In the genomic region with DNA sequence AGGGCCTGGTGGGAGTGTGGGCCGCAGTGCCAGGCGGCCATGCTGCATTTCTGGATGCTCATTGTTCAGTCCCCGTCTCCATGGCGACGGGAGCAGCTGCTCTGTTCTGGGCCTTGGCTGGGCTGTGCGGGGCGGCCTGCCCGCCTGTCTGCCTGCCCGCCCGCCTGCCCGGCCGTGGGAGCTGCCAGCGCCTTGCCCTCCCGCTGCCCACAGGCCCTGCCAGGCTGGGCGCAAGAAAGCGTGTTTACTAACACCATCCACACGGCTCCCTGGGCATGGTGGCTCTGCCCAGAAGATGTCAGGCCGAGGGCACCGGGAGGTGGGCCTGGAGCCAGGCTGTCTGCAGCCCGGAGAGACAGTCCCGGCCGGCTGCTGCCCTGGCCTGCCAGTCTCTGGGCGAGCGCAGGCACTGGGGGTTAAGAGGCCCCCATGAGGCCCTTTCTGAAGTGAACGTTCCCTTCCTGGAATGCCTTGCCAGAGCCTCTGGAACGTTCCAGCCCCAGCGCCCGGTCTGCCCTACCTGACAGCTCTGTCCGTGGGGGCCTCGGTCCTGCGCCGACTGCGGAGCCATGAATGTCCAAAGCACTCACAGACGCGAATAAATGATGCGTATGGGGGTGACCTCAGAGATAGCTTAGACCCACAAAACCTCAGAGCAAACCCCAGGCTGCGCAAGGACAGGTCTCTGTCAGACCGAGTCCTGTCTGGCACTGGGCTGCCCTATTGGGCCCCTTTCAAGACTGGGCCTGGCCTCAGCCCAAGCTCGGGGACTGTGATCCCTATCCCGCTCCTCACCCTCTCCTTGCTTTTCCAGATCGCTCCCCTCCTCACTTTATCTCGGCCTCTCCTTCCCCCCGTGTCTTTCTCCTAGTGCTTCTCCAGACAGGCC, we compare ENCODE assay signal across 10 cellular contexts. TPM values are rescaled to one million over a fixed set of nuclear protein-coding genes. Genes with fewer than 3 reads are reported as not detected.
A peak's percentile ranks its signal among the peaks of the same experiment; 100 is the strongest.
DNase-seq lines count a peak whose midpoint lies in the region; ATAC-seq and TF ChIP-seq lines count a peak whose summit lies in the region.
"Had no signal": no experiment of that assay in that cellular context is flagged by ENCODE, and none has a peak within 500 bp of the region (broad histone marks: within the 10 kb centered on the region; RNA-seq: fewer than 3 reads in every experiment).

No MANE protein-coding gene starts in this region.

- no peaks in the 10 kb centered on the region for H3K36me3 ChIP-seq in Caco-2 (ENCODE audit: control insufficient read depth, insufficient read depth, low read length)

- no peaks in the 10 kb centered on the region for H3K9me3 Mint-ChIP-seq in stimulated activated memory B cell treated with anti-CD40 and anti-IgM and Interleukin-4, amounts not matched to agents 10 μg/mL and 1 μg/mL and 100 μg/mL, for 72 hours
- H3K9me3 Mint-ChIP-seq in Caco-2 (ENCODE audit: unreplicated experiment) = no peaks in the 10 kb centered on the region

- H3K27me3 ChIP-seq in Caco-2 (replicated peaks; ENCODE audit: control insufficient read depth, insufficient read depth, low read length) = no peaks in the 10 kb centered on the region

- POLR2A ChIA-PET in Caco-2 (lab: Charles Lee) = interaction anchor here (0.6 kb wide), 1 partner anchor 334 kb away, joined by 8 read pairs; no protein-coding TSS in a partner anchor

- H3K4me3 Mint-ChIP-seq in stimulated activated memory B cell treated with anti-CD40 and anti-IgM and Interleukin-4, amounts not matched to agents 10 μg/mL and 1 μg/mL and 100 μg/mL, for 72 hours = no peak overlapping the region
- no peak overlapping the region for H3K4me3 Mint-ChIP-seq in Caco-2 (ENCODE audit: unreplicated experiment)

- peak; percentile 48 for DNase-seq in NCI-H146 (lab: John Stamatoyannopoulos, UW)
- no peak for DNase-seq in NCI-H146 treated with DMSO at 0.1 percent for 48 hours (lab: John Stamatoyannopoulos, UW; ENCODE audit: unreplicated experiment)
- peak; percentile 70 to 82 for DNase-seq in cerebellar nuclear complex (lab: John Stamatoyannopoulos, UW)
- DNase-seq in medulla oblongata (ENCODE audit: extremely low spot score) = peak; percentile 95
- no peak for DNase-seq in MV-4-11 (lab: John Stamatoyannopoulos, UW)
- no peak for DNase-seq in Caco-2
- DNase-seq: amniotic stem cell had no signal

- H3K36me3 Mint-ChIP-seq in stimulated activated memory B cell treated with anti-CD40 and anti-IgM and Interleukin-4, amounts not matched to agents 10 μg/mL and 1 μg/mL and 100 μg/mL, for 72 hours = no peaks in the 10 kb centered on the region
- peaks cover 7% of the 10 kb centered on the region for H3K36me3 Mint-ChIP-seq in Caco-2 (ENCODE audit: insufficient read depth, unreplicated experiment)

- CTCF ChIA-PET in Caco-2 (lab: Charles Lee) = no interaction called here

- H3K27ac Mint-ChIP-seq in stimulated activated memory B cell treated with anti-CD40 and anti-IgM and Interleukin-4, amounts not matched to agents 10 μg/mL and 1 μg/mL and 100 μg/mL, for 72 hours = no peak overlapping the region
- H3K27ac Mint-ChIP-seq in Caco-2 (ENCODE audit: unreplicated experiment) = no peak overlapping the region

- peak; percentile 40 for ATAC-seq in stimulated activated memory B cell treated with anti-CD40 and anti-IgM and Interleukin-4, amounts not matched to agents 10 μg/mL and 1 μg/mL and 100 μg/mL, for 72 hours
- no peak for ATAC-seq in HG03469 (IDR thresholded peaks at IDR 0.05; ENCODE audit: unreplicated experiment)

- no peaks in the 10 kb centered on the region for H3K9me3 ChIP-seq in Caco-2

- no peaks in the 10 kb centered on the region for H3K27me3 Mint-ChIP-seq in stimulated activated memory B cell treated with anti-CD40 and anti-IgM and Interleukin-4, amounts not matched to agents 10 μg/mL and 1 μg/mL and 100 μg/mL, for 72 hours
- H3K27me3 Mint-ChIP-seq in Caco-2 (ENCODE audit: insufficient read depth, unreplicated experiment) = no peaks in the 10 kb centered on the region

- BruUV-seq in Caco-2 (replicated peaks; lab: Mats Ljungman, UMichigan) = no TSS peak

- H3K4me3 ChIP-seq in Caco-2 (ENCODE audit: low read depth, low read length) = no peak overlapping the region

- H3K4me1 Mint-ChIP-seq in stimulated activated memory B cell treated with anti-CD40 and anti-IgM and Interleukin-4, amounts not matched to agents 10 μg/mL and 1 μg/mL and 100 μg/mL, for 72 hours = no peaks in the 10 kb centered on the region
- H3K4me1 Mint-ChIP-seq in Caco-2 (ENCODE audit: low read depth, unreplicated experiment) = peaks cover 7% of the 10 kb centered on the region

- no peak for TF ChIP-seq CTCF in Caco-2 (IDR thresholded peaks at IDR 0.05; ENCODE audit: insufficient read depth in 1 of 2, low read depth in 1 of 2, low read length in 1 of 2, severe bottlenecking in 1 of 2, unreplicated experiment in 1 of 2)

- intact Hi-C loops in Caco-2 (cut with micrococcal nuclease; ENCODE audit: unreplicated experiment) = loop anchor here (5.0 kb wide), 2 partner anchors 42 to 83 kb away; partner anchors contain the start of gene MYCN

- peaks cover 13% of the 10 kb centered on the region for H3K4me1 ChIP-seq in Caco-2
- H3K4me1 ChIP-seq: parathyroid adenoma had no signal

RNA-seq across cellular contexts. Expression of gene MYCN, which starts 44.3 kb away (rescaled TPM):
- 46.6 and 54.4 TPM in 2 replicates for total RNA-seq in Caco-2 (2022)

Comparison
In these comparisons a context has a peak if more than half of its experiments do, and no peak if none do; other contexts are left out.
1. DNase-seq: peak in NCI-H146 (single experiment), cerebellar nuclear complex (2 of 2) and medulla oblongata (single experiment); none in NCI-H146 treated with DMSO at 0.1 percent for 48 hours (single experiment), MV-4-11 (single experiment) and Caco-2 (0 of 2).